In genomic region chr16:89068814-89069616, GRCh38 we compare ENCODE assay signal across 1 cellular context.
A peak's percentile ranks its signal among the peaks of the same experiment; 100 is the strongest.
TF ChIP-seq lines count a peak whose summit lies in the region.
"Not testable (repeated sequence)": the region's sequence is repeated elsewhere in the genome, so short reads cannot be mapped to it uniquely, and the experiment has no call there.

No MANE protein-coding gene starts in this region.

TF ChIP-seq in HepG2, 621 proteins besides CTCF, POLR2A, EP300 and RAD21:
- TF ChIP-seq CREB1 (IDR thresholded peaks at IDR 0.05): peak; percentile 95
- not testable (repeated sequence) for TF ChIP-seq CREB1, FOXP1 (CRISPR knock-in tag; IDR thresholded peaks at IDR 0.05)
- 0 out of 2 replicates have a peak, but pooled peaks have one; percentile 7 for TF ChIP-seq FOXP1 (IDR thresholded peaks at IDR 0.05)
TF ChIP-seq in HepG2: peak in this region for 2; not testable (repeated sequence) for 619.
